In genomic region chr19:35346193-35347052, GRCh38 we compare ENCODE assay signal across 1 cellular context.
TF ChIP-seq lines count a peak whose summit lies in the region.

No MANE protein-coding gene starts in this region.

TF ChIP-seq in GM12878, 131 proteins besides CTCF, POLR2A, EP300 and RAD21 (continued from another document and continues in another):
- TF ChIP-seq ZBTB11 (CRISPR knock-in tag; IDR thresholded peaks at IDR 0.05) = no peak
- TF ChIP-seq TAF1 (IDR thresholded peaks at IDR 0.05; ENCODE audit: borderline replicate concordance, low read depth, low read length) = no peak
- TF ChIP-seq PKNOX1 (IDR thresholded peaks at IDR 0.05) = 0 out of 2 replicates have a peak, but pooled peaks have one; percentile 16
- TF ChIP-seq SREBF2 (IDR thresholded peaks at IDR 0.05; ENCODE audit: low read length) = no peak
- TF ChIP-seq NR2C2 (IDR thresholded peaks at IDR 0.05; ENCODE audit: borderline replicate concordance, control insufficient read depth, insufficient read length, low read depth) = no peak
- TF ChIP-seq MTA3 (IDR thresholded peaks at IDR 0.05; ENCODE audit: borderline replicate concordance, low read length) = 0 out of 2 replicates have a peak, but pooled peaks have one; percentile 10
- no peak for TF ChIP-seq SUZ12 (IDR thresholded peaks at IDR 0.05; ENCODE audit: unreplicated experiment)
- no peak for TF ChIP-seq CEBPZ (IDR thresholded peaks at IDR 0.05; ENCODE audit: low read depth, low read length)
- TF ChIP-seq ASH2L (IDR thresholded peaks at IDR 0.05; ENCODE audit: borderline replicate concordance, low read depth) = no peak
- TF ChIP-seq ZNF274 (IDR thresholded peaks at IDR 0.05; ENCODE audit: insufficient read depth, insufficient read length) = no peak
- peak; percentile 99 for TF ChIP-seq SMAD1 (IDR thresholded peaks at IDR 0.05; ENCODE audit: low read depth, partially characterized antibody)
- TF ChIP-seq TCF12 (IDR thresholded peaks at IDR 0.05; ENCODE audit: low read depth, low read length) = peak; percentile 70
- peak; percentile 91 for TF ChIP-seq ZNF687 (IDR thresholded peaks at IDR 0.05)
- TF ChIP-seq MLLT1 (IDR thresholded peaks at IDR 0.05) = peak; percentile 90
- TF ChIP-seq IKZF1 (conservative IDR thresholded peaks at IDR 0.05) = peak; percentile 96
- peak; percentile 69 for TF ChIP-seq RAD51 (IDR thresholded peaks at IDR 0.05)
- peak; percentile 47; the same call in 1 of the 2 replicates for TF ChIP-seq BCL11A (IDR thresholded peaks at IDR 0.05; ENCODE audit: low read depth, low read length)
- TF ChIP-seq ZBTB33 (IDR thresholded peaks at IDR 0.05) = no peak
- TF ChIP-seq NKRF (conservative IDR thresholded peaks at IDR 0.05) = 0 out of 2 replicates have a peak, but pooled peaks have one; percentile 42
- no peak for TF ChIP-seq SIN3A (IDR thresholded peaks at IDR 0.05; ENCODE audit: low read depth, low read length)
- no peak for TF ChIP-seq ZNF207 (IDR thresholded peaks at IDR 0.05; ENCODE audit: borderline replicate concordance)
- peak; percentile 72; the same call in 1 of the 2 replicates for TF ChIP-seq TCF3 (IDR thresholded peaks at IDR 0.05; ENCODE audit: borderline replicate concordance, insufficient read depth, low read depth, low read length)
- TF ChIP-seq KLF5 (IDR thresholded peaks at IDR 0.05; ENCODE audit: partially characterized antibody) = peak; percentile 62
- TF ChIP-seq HCFC1 (IDR thresholded peaks at IDR 0.05; ENCODE audit: low read length) = no peak
- no peak for TF ChIP-seq RFX5 (IDR thresholded peaks at IDR 0.05; ENCODE audit: low read depth, low read length)
- TF ChIP-seq RBBP5 (conservative IDR thresholded peaks at IDR 0.05) = no peak
- TF ChIP-seq MAX (IDR thresholded peaks at IDR 0.05; ENCODE audit: low read depth, low read length) = peak; percentile 76
- no peak for TF ChIP-seq NFXL1 (IDR thresholded peaks at IDR 0.05; ENCODE audit: borderline replicate concordance)
- peak; percentile 72; the same call in 1 of the 2 replicates for TF ChIP-seq MYB (IDR thresholded peaks at IDR 0.05; ENCODE audit: borderline replicate concordance, low read depth, low read length)
- no peak for TF ChIP-seq ZZZ3 (IDR thresholded peaks at IDR 0.05; ENCODE audit: control insufficient read depth, insufficient read length, low read depth)
- TF ChIP-seq CBFB (IDR thresholded peaks at IDR 0.05; ENCODE audit: low read depth) = peak; percentile 20; the same call in 1 of the 2 replicates
- peak; percentile 82 for TF ChIP-seq ATF7 (IDR thresholded peaks at IDR 0.05; ENCODE audit: low read depth)
- TF ChIP-seq PBX3 (IDR thresholded peaks at IDR 0.05; ENCODE audit: insufficient replicate concordance, low read depth, low read length) = peak; percentile 4
- TF ChIP-seq JUNB (IDR thresholded peaks at IDR 0.05) = peak; percentile 12; the same call in 1 of the 2 replicates
- TF ChIP-seq NR2C1 (IDR thresholded peaks at IDR 0.05) = no peak
- peak; percentile 93 for TF ChIP-seq HDGF (IDR thresholded peaks at IDR 0.05)
